8 cellular contexts compared by ENCODE assay signal in genomic region chr2:64114063-64114911, GRCh38. TPM values are rescaled to one million over a fixed set of nuclear protein-coding genes. Genes with fewer than 3 reads are reported as not detected.
DNase-seq lines count a peak whose midpoint lies in the region; ATAC-seq and TF ChIP-seq lines count a peak whose summit lies in the region.

No MANE protein-coding gene starts in this region.

- H4K91ac ChIP-seq in mesenchymal stem cell (ENCODE audit: low read length), result no peak overlapping the region

- H3K79me1 ChIP-seq in mesenchymal stem cell (replicated peaks; ENCODE audit: low read length, poor library complexity, severe bottlenecking), result peaks cover 10% of the 10 kb centered on the region

- TF ChIP-seq POLR2A in esophagus muscularis mucosa (IDR thresholded peaks at IDR 0.05; ENCODE audit: low read depth), result no peak

- peaks cover 7% of the 10 kb centered on the region for H3K36me3 Mint-ChIP-seq in activated naive CD8-positive, alpha-beta T cell treated with anti-CD3 and anti-CD28 coated beads, Interleukin-2, amount 10 ng/mL, durations not matched to agents 7 days and 5 days

- H3K4me3 Mint-ChIP-seq in activated naive CD8-positive, alpha-beta T cell treated with anti-CD3 and anti-CD28 coated beads, Interleukin-2, amount 10 ng/mL, durations not matched to agents 7 days and 5 days, result peak overlapping the region; percentile 73

- H3K14ac ChIP-seq in mesenchymal stem cell (ENCODE audit: low read length in 2 of 2), result no peak overlapping the region

- H4K8ac ChIP-seq in mesenchymal stem cell (ENCODE audit: low read length), result no peak overlapping the region

- no peak overlapping the region for H2BK12ac ChIP-seq in mesenchymal stem cell (ENCODE audit: low read length in 2 of 2)

- H3K36me3 ChIP-seq in mesenchymal stem cell (ENCODE audit: control insufficient read depth in 1 of 2, insufficient read depth in 2 of 2, low read depth in 1 of 2, low read length in 2 of 2) (no peaks in the 10 kb centered on the region), esophagus muscularis mucosa (no peaks in the 10 kb centered on the region)

- POLR2A ChIA-PET in activated naive CD8-positive, alpha-beta T cell treated with anti-CD3 and anti-CD28 coated beads, Interleukin-2, amount 10 ng/mL, durations not matched to agents 7 days and 5 days (lab: Charles Lee), result no interaction called here

- peak overlapping the region; percentile 4 for H2AK5ac ChIP-seq in mesenchymal stem cell (ENCODE audit: low read length, severe bottlenecking)

- no peaks in the 10 kb centered on the region for H3K9me3 ChIP-seq in mesenchymal stem cell (ENCODE audit: control insufficient read depth, low read length)
- H3K9me3 ChIP-seq in esophagus muscularis mucosa, result no peaks in the 10 kb centered on the region

- TF ChIP-seq EP300 in esophagus muscularis mucosa (IDR thresholded peaks at IDR 0.05), result no peak

- H2BK5ac ChIP-seq in mesenchymal stem cell (ENCODE audit: low read depth, low read length, poor library complexity, severe bottlenecking), result no peak overlapping the region

- DNase-seq in AG09319 (ENCODE audit: extremely low read depth, low read depth) (peak; percentile 19), mesenchymal stem cell (peak; percentile 61), left ventricle myocardium superior (no peak), esophagus muscularis mucosa (ENCODE audit: extremely low spot score) (no peak), NCI-H510A (lab: John Stamatoyannopoulos, UW) (no peak)
- no peak for DNase-seq in activated naive CD8-positive, alpha-beta T cell treated with anti-CD3 and anti-CD28 coated beads, Interleukin-2, amount 10 ng/mL, durations not matched to agents 7 days and 5 days

- H3K27me3 ChIP-seq in mesenchymal stem cell (ENCODE audit: control insufficient read depth in 1 of 2, insufficient read depth in 1 of 2, low read length in 2 of 2), result no peaks in the 10 kb centered on the region
- H3K27me3 ChIP-seq in esophagus muscularis mucosa, result no peaks in the 10 kb centered on the region

- peak; percentile 69 for ATAC-seq in GM19035 (IDR thresholded peaks at IDR 0.05; ENCODE audit: unreplicated experiment)
- ATAC-seq in HG03442 (IDR thresholded peaks at IDR 0.05; ENCODE audit: unreplicated experiment), result peak; percentile 64
- ATAC-seq in activated naive CD8-positive, alpha-beta T cell treated with anti-CD3 and anti-CD28 coated beads, Interleukin-2, amount 10 ng/mL, durations not matched to agents 7 days and 5 days (ENCODE audit: low read depth), result peak; percentile 77
- ATAC-seq in left ventricle myocardium superior, result no peak

- peak overlapping the region; percentile 87 for H3K27ac Mint-ChIP-seq in activated naive CD8-positive, alpha-beta T cell treated with anti-CD3 and anti-CD28 coated beads, Interleukin-2, amount 10 ng/mL, durations not matched to agents 7 days and 5 days

- no peaks in the 10 kb centered on the region for H3K27me3 Mint-ChIP-seq in activated naive CD8-positive, alpha-beta T cell treated with anti-CD3 and anti-CD28 coated beads, Interleukin-2, amount 10 ng/mL, durations not matched to agents 7 days and 5 days

- H3K18ac ChIP-seq in mesenchymal stem cell (ENCODE audit: low read depth in 1 of 2, low read length in 2 of 2), result no peak overlapping the region

- intact Hi-C loops in left ventricle myocardium superior (cut with micrococcal nuclease), result no loop called here
- intact Hi-C loops in esophagus muscularis mucosa (cut with DNase I), result no loop called here

- peak overlapping the region; percentile 51 for H3K27ac ChIP-seq in mesenchymal stem cell (ENCODE audit: low read length, poor library complexity, severe bottlenecking)
- H3K27ac ChIP-seq in esophagus muscularis mucosa (replicated peaks in 1 of 4), result peak overlapping the region in 1 of 4 donors; percentile 35

- peaks cover 43% of the 10 kb centered on the region for H3K4me1 Mint-ChIP-seq in activated naive CD8-positive, alpha-beta T cell treated with anti-CD3 and anti-CD28 coated beads, Interleukin-2, amount 10 ng/mL, durations not matched to agents 7 days and 5 days

- no peak overlapping the region for H3K23ac ChIP-seq in mesenchymal stem cell (ENCODE audit: low read length in 2 of 2)

- H3K4me3 ChIP-seq in mesenchymal stem cell (ENCODE audit: insufficient read depth in 1 of 2, low read depth in 1 of 2, low read length in 2 of 2) (no peak overlapping the region), esophagus muscularis mucosa (no peak overlapping the region)

- no peak overlapping the region for H2BK15ac ChIP-seq in mesenchymal stem cell (ENCODE audit: low read depth, poor library complexity, severe bottlenecking)

- peaks cover 1% of the 10 kb centered on the region for H3K4me1 ChIP-seq in mesenchymal stem cell (ENCODE audit: control insufficient read depth, insufficient read depth, low read depth, low read length)
- peaks cover 31 to 81% (median 73%) of the 10 kb centered on the region in 4 donors for H3K4me1 ChIP-seq in esophagus muscularis mucosa

- H3K4ac ChIP-seq in mesenchymal stem cell (ENCODE audit: low read depth in 1 of 2, low read length in 2 of 2), result no peak overlapping the region

- H2BK120ac ChIP-seq in mesenchymal stem cell (ENCODE audit: low read depth, low read length), result no peak overlapping the region

- no peak overlapping the region for H3K4me2 ChIP-seq in mesenchymal stem cell (ENCODE audit: low read length, poor library complexity, severe bottlenecking)

- peak overlapping the region; percentile 6 for H3K9ac ChIP-seq in mesenchymal stem cell (ENCODE audit: low read length)

- WGBS in mesenchymal stem cell, result 67% methylated on average over 1 of the region's 1 CpG
- WGBS in esophagus muscularis mucosa, result 72% methylated on average over 1 of the region's 1 CpG

- H3K9me3 Mint-ChIP-seq in activated naive CD8-positive, alpha-beta T cell treated with anti-CD3 and anti-CD28 coated beads, Interleukin-2, amount 10 ng/mL, durations not matched to agents 7 days and 5 days, result no peaks in the 10 kb centered on the region

- no peak overlapping the region for H2AFZ ChIP-seq in mesenchymal stem cell (ENCODE audit: low read depth, low read length)

- TF ChIP-seq CTCF in AG09319 (IDR thresholded peaks at IDR 0.05; ENCODE audit: low read depth, low read length) (no peak), esophagus muscularis mucosa (IDR thresholded peaks at IDR 0.05) (no peak)

RNA-seq across cellular contexts. Expression of gene PELI1, which starts 29.9 kb away (rescaled TPM):
- total RNA-seq in activated naive CD8-positive, alpha-beta T cell treated with anti-CD3 and anti-CD28 coated beads, Interleukin-2, amount 10 ng/mL, durations not matched to agents 7 days and 5 days, result 10 to 100 TPM; 22.6 to 25.7 TPM
- polyA plus RNA-seq in mesenchymal stem cell (2013, experiment 1 of 2), result 4.9 TPM
- polyA plus RNA-seq in mesenchymal stem cell (2013, experiment 2 of 2), result 5.8 TPM
- total RNA-seq in left ventricle myocardium superior, result 8.2 TPM
- 10 to 100 TPM; 13.7 to 31.1 (median 19.7) TPM for total RNA-seq in esophagus muscularis mucosa

Comparison
In these comparisons a context has a peak if more than half of its experiments do, and no peak if none do; other contexts are left out.
1. DNase-seq: peak in AG09319 (single experiment) and mesenchymal stem cell (single experiment); none in activated naive CD8-positive, alpha-beta T cell treated with anti-CD3 and anti-CD28 coated beads, Interleukin-2, amount 10 ng/mL, durations not matched to agents 7 days and 5 days (single experiment), left ventricle myocardium superior (single experiment), esophagus muscularis mucosa (single experiment) and NCI-H510A (single experiment).